In genomic region chr15:66820474-66821258, GRCh38 we compare ENCODE assay signal across 27 cellular contexts.
DNase-seq lines count a peak whose midpoint lies in the region; ATAC-seq and TF ChIP-seq lines count a peak whose summit lies in the region.
"Had no signal": no experiment of that assay in that cellular context is flagged by ENCODE, and none has a peak within 500 bp of the region (broad histone marks: within the 10 kb centered on the region; RNA-seq: fewer than 3 reads in every experiment).

No MANE protein-coding gene starts in this region.

- H3K27me3 ChIP-seq in GM23338 (ENCODE audit: insufficient read depth) (no peaks in the 10 kb centered on the region), osteoblast (ENCODE audit: insufficient read depth, low read length) (no peaks in the 10 kb centered on the region)
- H3K27me3 ChIP-seq: left lung, pancreas, Peyer's patch, transverse colon had no signal

- H3K4me1 Mint-ChIP-seq in GM23338 = peaks cover 3% of the 10 kb centered on the region; the same call in 1 of the 3 replicates
- H3K4me1 Mint-ChIP-seq: CD4-positive, CD25-positive, alpha-beta regulatory T cell; immature natural killer cell; naive thymus-derived CD4-positive, alpha-beta T cell; T-cell had no signal

- no peak overlapping the region for H3K27ac Mint-ChIP-seq in GM23338
- H3K27ac Mint-ChIP-seq: immature natural killer cell; naive thymus-derived CD4-positive, alpha-beta T cell; T-cell had no signal

- H2AFZ ChIP-seq in GM23338 = no peak overlapping the region
- H2AFZ ChIP-seq in osteoblast (ENCODE audit: low read length) = peak overlapping the region; percentile 32

- H3K4me1 ChIP-seq in GM23338 (ENCODE audit: insufficient read depth) (no peaks in the 10 kb centered on the region), osteoblast (ENCODE audit: insufficient read depth, low read length) (peaks cover 33% of the 10 kb centered on the region)
- H3K4me1 ChIP-seq: pancreas, Peyer's patch, transverse colon had no signal

- H3K9me2 ChIP-seq in GM23338 (ENCODE audit: insufficient read depth) = no peaks in the 10 kb centered on the region

- no peaks in the 10 kb centered on the region for H3F3A ChIP-seq in GM23338 (replicated peaks; ENCODE audit: low read depth)

- H3K9me3 Mint-ChIP-seq in GM23338 = no peaks in the 10 kb centered on the region
- H3K9me3 Mint-ChIP-seq: activated naive CD4-positive, alpha-beta T cell treated with anti-CD3 and anti-CD28 coated beads, Interleukin-2, amount 50 U/mL, for 72 hours; CD4-positive, CD25-positive, alpha-beta regulatory T cell; immature natural killer cell; naive thymus-derived CD4-positive, alpha-beta T cell; T-cell had no signal

- H3K4me3 ChIP-seq in GM23338 = no peak overlapping the region
- no peak overlapping the region for H3K4me3 ChIP-seq in osteoblast (ENCODE audit: insufficient read depth, low read length)
- H3K4me3 ChIP-seq: coronary artery, left lung, pancreas, Peyer's patch, transverse colon had no signal

- H3K4me2 ChIP-seq in GM23338 (no peak overlapping the region), osteoblast (ENCODE audit: insufficient read depth, low read length) (no peak overlapping the region)

- H3K9me3 ChIP-seq in osteoblast (ENCODE audit: low read depth, low read length) = no peaks in the 10 kb centered on the region
- H3K9me3 ChIP-seq: left lung, pancreas, Peyer's patch, transverse colon had no signal

- H4K20me1 ChIP-seq in GM23338 (replicated peaks; ENCODE audit: insufficient read depth) (no peaks in the 10 kb centered on the region), osteoblast (ENCODE audit: insufficient read depth, low read length) (no peaks in the 10 kb centered on the region)

- H3K27ac ChIP-seq in GM23338 (ENCODE audit: low read depth) (no peak overlapping the region), osteoblast (ENCODE audit: low read depth, low read length) (no peak overlapping the region)
- H3K27ac ChIP-seq: coronary artery, left lung, pancreas, Peyer's patch, transverse colon had no signal

- peak; percentile 49 for ATAC-seq in GM23338
- ATAC-seq: activated naive CD4-positive, alpha-beta T cell treated with anti-CD3 and anti-CD28 coated beads, Interleukin-2, amount 50 U/mL, for 72 hours; left lung; naive thymus-derived CD4-positive, alpha-beta T cell; pancreas; T-cell had no signal

- H3K27me3 Mint-ChIP-seq in GM23338 (ENCODE audit: insufficient read depth, low read depth, poor library complexity) = peaks cover 5% of the 10 kb centered on the region

- H3K36me3 ChIP-seq in GM23338 (ENCODE audit: insufficient read depth) (no peaks in the 10 kb centered on the region), osteoblast (ENCODE audit: insufficient read depth, low read length) (no peaks in the 10 kb centered on the region)
- H3K36me3 ChIP-seq: left lung, pancreas, Peyer's patch, transverse colon had no signal

- no peaks in the 10 kb centered on the region for H3K36me3 Mint-ChIP-seq in GM23338 (ENCODE audit: low read depth)
- H3K36me3 Mint-ChIP-seq: activated naive CD4-positive, alpha-beta T cell treated with anti-CD3 and anti-CD28 coated beads, Interleukin-2, amount 50 U/mL, for 72 hours; CD4-positive, CD25-positive, alpha-beta regulatory T cell; immature natural killer cell; naive thymus-derived CD4-positive, alpha-beta T cell; T-cell had no signal

- no peaks in the 10 kb centered on the region for H3K79me2 ChIP-seq in GM23338 (replicated peaks; ENCODE audit: insufficient read depth)
- H3K79me2 ChIP-seq in osteoblast (ENCODE audit: insufficient read depth, low read length) = no peaks in the 10 kb centered on the region

- H3K4me3 Mint-ChIP-seq in GM23338 = no peak overlapping the region
- H3K4me3 Mint-ChIP-seq: CD4-positive, CD25-positive, alpha-beta regulatory T cell; immature natural killer cell; naive thymus-derived CD4-positive, alpha-beta T cell; T-cell had no signal

- DNase-seq in AG20443 (ENCODE audit: low spot score) (peak; percentile 54), GM23338 (ENCODE audit: low spot score) (no peak), fibroblast of gingiva (ENCODE audit: low read depth) (peak; percentile 89), osteoblast (ENCODE audit: insufficient read length, low spot score, missing footprints) (no peak), HT-29 (ENCODE audit: low spot score) (no peak), NCI-H526 (lab: John Stamatoyannopoulos, UW) (no peak), Kasumi-1 (lab: John Stamatoyannopoulos, UW) (no peak)
- DNase-seq in stimulated activated CD4-positive, alpha-beta T cell treated with anti-CD3 and anti-CD28 coated beads, Interleukin-4, amount 100 ng/mL, for 1 hour = no peak
- DNase-seq: activated CD4-positive, CD25-positive, alpha-beta regulatory T cell; CD4-positive, CD25-positive, alpha-beta regulatory T cell; effector memory CD4-positive, alpha-beta T cell; erythroblast; immature natural killer cell; left lung; naive thymus-derived CD4-positive, alpha-beta T cell; NCI-H1105; NCI-H2029; NCI-H526 treated with DMSO at 0.1 percent for 48 hours; retina; SIG-M5; stimulated activated CD4-positive, alpha-beta T cell treated with anti-CD3 and anti-CD28 coated beads, Interleukin-2, amount 100 ng/mL, for 24 hours; transverse colon had no signal

- TF ChIP-seq CTCF in GM23338 (conservative IDR thresholded peaks at IDR 0.05; ENCODE audit: low read depth in 2 of 2) (peak in 1 of 2 experiments; percentile 15; a peak in 1 of 4 replicates), osteoblast (IDR thresholded peaks at IDR 0.05; ENCODE audit: extremely low read depth, low read depth, low read length) (no peak)

TF ChIP-seq in GM23338, 12 proteins besides CTCF, POLR2A, EP300 and RAD21 (continues in another document):
- TF ChIP-seq STAT1 (IDR thresholded peaks at IDR 0.05; ENCODE audit: unreplicated experiment) = no peak
- TF ChIP-seq EZH2 (IDR thresholded peaks at IDR 0.05; ENCODE audit: low read depth, unreplicated experiment) = no peak
- no peak for TF ChIP-seq JUNB (IDR thresholded peaks at IDR 0.05; ENCODE audit: unreplicated experiment)
- no peak for TF ChIP-seq ZNF114 (CRISPR knock-in tag; IDR thresholded peaks at IDR 0.05)
- no peak for TF ChIP-seq POLR2AphosphoS5 (IDR thresholded peaks at IDR 0.05; ENCODE audit: low read depth)
- TF ChIP-seq CREB1 (CRISPR knock-in tag; IDR thresholded peaks at IDR 0.05; ENCODE audit: low read depth) = no peak
- no peak for TF ChIP-seq ZNF331 (CRISPR knock-in tag; IDR thresholded peaks at IDR 0.05; ENCODE audit: low read depth)
- no peak for TF ChIP-seq ZNF462 (CRISPR knock-in tag; IDR thresholded peaks at IDR 0.05)

Comparison
In these comparisons a context has a peak if more than half of its experiments do, and no peak if none do; other contexts are left out.
1. DNase-seq: peak in AG20443 (single experiment) and fibroblast of gingiva (single experiment); none in GM23338 (single experiment), osteoblast (single experiment), stimulated activated CD4-positive, alpha-beta T cell treated with anti-CD3 and anti-CD28 coated beads, Interleukin-4, amount 100 ng/mL, for 1 hour (single experiment), HT-29 (single experiment), NCI-H526 (0 of 2) and Kasumi-1 (0 of 2).